In the genomic region with DNA sequence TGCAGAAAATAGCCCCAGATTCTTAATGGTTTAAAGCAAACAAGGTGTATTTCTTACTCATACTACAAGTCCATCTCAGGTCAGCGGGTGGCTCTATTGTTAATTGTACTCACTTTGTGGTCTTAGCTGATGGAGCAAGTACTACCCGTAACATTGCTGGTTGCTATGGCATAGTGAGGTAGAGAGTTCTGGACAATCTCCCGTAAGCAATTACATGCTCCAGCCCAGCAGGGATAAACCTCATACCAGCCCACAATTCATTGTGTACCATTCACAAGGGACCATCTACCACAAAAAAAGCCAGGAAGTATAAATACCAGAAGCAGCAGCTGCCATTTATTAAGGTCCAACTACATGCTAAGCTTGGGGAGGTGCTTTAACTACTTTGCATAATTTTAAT, we compare ENCODE assay signal across 27 cellular contexts.
DNase-seq lines count a peak whose midpoint lies in the region; ATAC-seq and TF ChIP-seq lines count a peak whose summit lies in the region.
"Had no signal": no experiment of that assay in that cellular context is flagged by ENCODE, and none has a peak within 500 bp of the region (broad histone marks: within the 10 kb centered on the region; RNA-seq: fewer than 3 reads in every experiment).

No MANE protein-coding gene starts in this region.

- TF ChIP-seq CTCF in astrocyte of the spinal cord (IDR thresholded peaks at IDR 0.05; ENCODE audit: low read depth, low read length) (no peak), GM20000 (IDR thresholded peaks at IDR 0.05; ENCODE audit: extremely low read depth, missing control alignments) (no peak)

- DNase-seq in NCI-H2171 treated with DMSO at 0.1 percent for 48 hours (lab: John Stamatoyannopoulos, UW) (peak; percentile 16), NCI-H2171 (lab: John Stamatoyannopoulos, UW) (no peak), NCI-H1930 (lab: John Stamatoyannopoulos, UW) (peak; percentile 14 to 53), astrocyte of the spinal cord (ENCODE audit: low read depth, low spot score) (peak; percentile 93), GM20000 (ENCODE audit: low spot score) (no peak)
- no peak for DNase-seq in stimulated activated effector memory CD8-positive, alpha-beta T cell treated with anti-CD3 and anti-CD28 coated beads, Interleukin-12 subunit alpha, Interleukin-12 subunit beta, amount 100 ng/mL, for 72 hours (ENCODE audit: low spot score in 2 of 2)
- DNase-seq in activated CD8-positive, alpha-beta memory T cell treated with anti-CD3 and anti-CD28 coated beads, Interleukin-2, amount 10 ng/mL, durations not matched to agents 7 days and 5 days: no peak
- DNase-seq: activated CD4-positive, alpha-beta T cell treated with anti-CD3 and anti-CD28 coated beads, Interleukin-2, amount 10 ng/mL, durations not matched to agents 7 days and 5 days; activated gamma-delta T cell treated with Interleukin-2 at 50 U/mL for 16 hours; activated T-cell treated with anti-CD3 and anti-CD28 coated beads, Interleukin-2, amount 50 U/mL, for 4 hours; brain microvascular endothelial cell; CD8-positive, alpha-beta T cell; H7; KBM-7; left ventricle myocardium superior; naive B cell; NCI-H2029; NCI-H524; stimulated activated CD4-positive, alpha-beta T cell treated with anti-CD3 and anti-CD28 coated beads, Interleukin-15, amount 100 ng/mL, for 24 hours; stimulated activated naive CD4-positive, alpha-beta T cell treated with Interleukin-2 at 50 U/mL for 16 hours; SW 1271; T-helper 9 cell had no signal

- in situ Hi-C loops in astrocyte of the spinal cord (cut with HindIII; ENCODE audit: low sequenced_read_pairs): no loop called here

- H3K4me3 Mint-ChIP-seq in stimulated activated effector memory CD8-positive, alpha-beta T cell treated with anti-CD3 and anti-CD28 coated beads, Interleukin-12 subunit alpha, Interleukin-12 subunit beta, amount 100 ng/mL, for 72 hours: no peak overlapping the region
- no peak overlapping the region for H3K4me3 Mint-ChIP-seq in activated CD8-positive, alpha-beta memory T cell treated with anti-CD3 and anti-CD28 coated beads, Interleukin-2, amount 10 ng/mL, durations not matched to agents 7 days and 5 days
- H3K4me3 Mint-ChIP-seq: activated CD4-positive, alpha-beta T cell treated with anti-CD3 and anti-CD28 coated beads, Interleukin-2, amount 10 ng/mL, durations not matched to agents 7 days and 5 days; activated T-cell treated with anti-CD3 and anti-CD28 coated beads, Interleukin-2, amount 50 U/mL, for 4 hours; CD8-positive, alpha-beta T cell; mesothelial cell of epicardium; naive B cell; WTC11 had no signal

- CTCF ChIA-PET in activated CD8-positive, alpha-beta memory T cell treated with anti-CD3 and anti-CD28 coated beads, Interleukin-2, amount 10 ng/mL, durations not matched to agents 7 days and 5 days (lab: Charles Lee): no interaction called here

- H3K4me3 ChIP-seq in astrocyte of the spinal cord (ENCODE audit: low read depth, low read length): no peak overlapping the region
- H3K4me3 ChIP-seq: A549, vagina had no signal

- peaks cover 3% of the 10 kb centered on the region for H3K9me3 Mint-ChIP-seq in stimulated activated effector memory CD8-positive, alpha-beta T cell treated with anti-CD3 and anti-CD28 coated beads, Interleukin-12 subunit alpha, Interleukin-12 subunit beta, amount 100 ng/mL, for 72 hours
- peaks cover 4% of the 10 kb centered on the region for H3K9me3 Mint-ChIP-seq in activated CD8-positive, alpha-beta memory T cell treated with anti-CD3 and anti-CD28 coated beads, Interleukin-2, amount 10 ng/mL, durations not matched to agents 7 days and 5 days (ENCODE audit: low read depth)
- H3K9me3 Mint-ChIP-seq: activated CD4-positive, alpha-beta T cell treated with anti-CD3 and anti-CD28 coated beads, Interleukin-2, amount 10 ng/mL, durations not matched to agents 7 days and 5 days; activated T-cell treated with anti-CD3 and anti-CD28 coated beads, Interleukin-2, amount 50 U/mL, for 4 hours; CD8-positive, alpha-beta T cell; mesothelial cell of epicardium; naive B cell; WTC11 had no signal

- no peak for ATAC-seq in stimulated activated effector memory CD8-positive, alpha-beta T cell treated with anti-CD3 and anti-CD28 coated beads, Interleukin-12 subunit alpha, Interleukin-12 subunit beta, amount 100 ng/mL, for 72 hours
- ATAC-seq in activated CD8-positive, alpha-beta memory T cell treated with anti-CD3 and anti-CD28 coated beads, Interleukin-2, amount 10 ng/mL, durations not matched to agents 7 days and 5 days: no peak
- ATAC-seq in GM19397 (IDR thresholded peaks at IDR 0.05; ENCODE audit: unreplicated experiment): no peak
- ATAC-seq: A549; activated T-cell treated with anti-CD3 and anti-CD28 coated beads, Interleukin-2, amount 50 U/mL, for 4 hours; CD8-positive, alpha-beta T cell; left ventricle myocardium superior; WTC11 had no signal

- no peaks in the 10 kb centered on the region for H3K36me3 Mint-ChIP-seq in stimulated activated effector memory CD8-positive, alpha-beta T cell treated with anti-CD3 and anti-CD28 coated beads, Interleukin-12 subunit alpha, Interleukin-12 subunit beta, amount 100 ng/mL, for 72 hours
- H3K36me3 Mint-ChIP-seq in activated CD8-positive, alpha-beta memory T cell treated with anti-CD3 and anti-CD28 coated beads, Interleukin-2, amount 10 ng/mL, durations not matched to agents 7 days and 5 days: no peaks in the 10 kb centered on the region
- H3K36me3 Mint-ChIP-seq: CD8-positive, alpha-beta T cell; mesothelial cell of epicardium; naive B cell; WTC11 had no signal

- H3K27ac Mint-ChIP-seq in stimulated activated effector memory CD8-positive, alpha-beta T cell treated with anti-CD3 and anti-CD28 coated beads, Interleukin-12 subunit alpha, Interleukin-12 subunit beta, amount 100 ng/mL, for 72 hours: no peak overlapping the region
- H3K27ac Mint-ChIP-seq in activated CD8-positive, alpha-beta memory T cell treated with anti-CD3 and anti-CD28 coated beads, Interleukin-2, amount 10 ng/mL, durations not matched to agents 7 days and 5 days: no peak overlapping the region
- H3K27ac Mint-ChIP-seq: activated CD4-positive, alpha-beta T cell treated with anti-CD3 and anti-CD28 coated beads, Interleukin-2, amount 10 ng/mL, durations not matched to agents 7 days and 5 days; CD8-positive, alpha-beta T cell; mesothelial cell of epicardium; naive B cell; WTC11 had no signal

- no peaks in the 10 kb centered on the region for H3K27me3 Mint-ChIP-seq in activated CD8-positive, alpha-beta memory T cell treated with anti-CD3 and anti-CD28 coated beads, Interleukin-2, amount 10 ng/mL, durations not matched to agents 7 days and 5 days
- H3K27me3 Mint-ChIP-seq: activated CD4-positive, alpha-beta T cell treated with anti-CD3 and anti-CD28 coated beads, Interleukin-2, amount 10 ng/mL, durations not matched to agents 7 days and 5 days; naive B cell had no signal

- H3K4me1 Mint-ChIP-seq in stimulated activated effector memory CD8-positive, alpha-beta T cell treated with anti-CD3 and anti-CD28 coated beads, Interleukin-12 subunit alpha, Interleukin-12 subunit beta, amount 100 ng/mL, for 72 hours: no peaks in the 10 kb centered on the region
- no peaks in the 10 kb centered on the region for H3K4me1 Mint-ChIP-seq in activated CD8-positive, alpha-beta memory T cell treated with anti-CD3 and anti-CD28 coated beads, Interleukin-2, amount 10 ng/mL, durations not matched to agents 7 days and 5 days
- H3K4me1 Mint-ChIP-seq: activated CD4-positive, alpha-beta T cell treated with anti-CD3 and anti-CD28 coated beads, Interleukin-2, amount 10 ng/mL, durations not matched to agents 7 days and 5 days had no signal

Comparison
In these comparisons a context has a peak if more than half of its experiments do, and no peak if none do; other contexts are left out.
1. DNase-seq: peak in NCI-H2171 treated with DMSO at 0.1 percent for 48 hours (single experiment), NCI-H1930 (2 of 2) and astrocyte of the spinal cord (single experiment); none in NCI-H2171 (single experiment), GM20000 (single experiment), stimulated activated effector memory CD8-positive, alpha-beta T cell treated with anti-CD3 and anti-CD28 coated beads, Interleukin-12 subunit alpha, Interleukin-12 subunit beta, amount 100 ng/mL, for 72 hours (0 of 2) and activated CD8-positive, alpha-beta memory T cell treated with anti-CD3 and anti-CD28 coated beads, Interleukin-2, amount 10 ng/mL, durations not matched to agents 7 days and 5 days (single experiment).